ENCODE assay signal across 14 cellular contexts in genomic region chr7:158781976-158782637, GRCh38. TPM values are rescaled to one million over a fixed set of nuclear protein-coding genes. Genes with fewer than 3 reads are reported as not detected.
A peak's percentile ranks its signal among the peaks of the same experiment; 100 is the strongest.
DNase-seq lines count a peak whose midpoint lies in the region; ATAC-seq, FAIRE-seq and TF ChIP-seq lines count a peak whose summit lies in the region.
"Had no signal": no experiment of that assay in that cellular context is flagged by ENCODE, and none has a peak within 500 bp of the region (broad histone marks: within the 10 kb centered on the region; RNA-seq: fewer than 3 reads in every experiment).

No MANE protein-coding gene starts in this region.

- H3K4me1 ChIP-seq in right cardiac atrium (ENCODE audit: control insufficient read depth, insufficient read depth, low read length) (peaks cover 17% of the 10 kb centered on the region), keratinocyte (ENCODE audit: control insufficient read depth, extremely low read depth, insufficient read depth, low read length) (peaks cover 16% of the 10 kb centered on the region), skeletal muscle tissue (ENCODE audit: control insufficient read depth in 3 of 3, insufficient read depth in 3 of 3, low read length in 3 of 3) (peaks cover 26 to 37% (median 33%) of the 10 kb centered on the region in 3 donors)

- no peaks in the 10 kb centered on the region for H3K9me3 Mint-ChIP-seq in activated T-cell treated with anti-CD3 and anti-CD28 coated beads, Interleukin-2, amount 50 U/mL, for 72 hours

- DNase-seq in right cardiac atrium (no peak), left cardiac atrium (no peak), keratinocyte (ENCODE audit: low read depth, low spot score) (no peak), SK-N-DZ (ENCODE audit: low spot score) (no peak)
- no peak for DNase-seq in stimulated activated naive CD8-positive, alpha-beta T cell treated with anti-CD3 and anti-CD28 coated beads, Interleukin-15, Interleukin-2, amounts not matched to agents 100 U/mL and 50 U/mL, for 24 hours
- no peak for DNase-seq in activated T-cell treated with anti-CD3 and anti-CD28 coated beads, Interleukin-2, amount 50 U/mL, for 72 hours
- DNase-seq: NCI-H2081 treated with DMSO at 0.1 percent for 48 hours, NCI-H2227 treated with DMSO at 0.1 percent for 48 hours, NCI-H526 had no signal

- H3K27ac Mint-ChIP-seq in activated T-cell treated with anti-CD3 and anti-CD28 coated beads, Interleukin-2, amount 50 U/mL, for 72 hours = no peak overlapping the region

- intact Hi-C loops in right cardiac atrium (cut with DNase I) (loop anchor here in 2 of 4 donors (5.0 kb wide), 1 partner anchor 45 kb away; the partner anchor contains the start of gene ESYT2 (in 2 of the 2)), left cardiac atrium (cut with DNase I) (loop anchor here (5.0 kb wide), 1 partner anchor 45 kb away; the partner anchor contains the start of gene ESYT2 (in 2 of the 2))

- H3K9me1 ChIP-seq in keratinocyte (ENCODE audit: control insufficient read depth, extremely low read depth, insufficient read depth, low read length) = no peaks in the 10 kb centered on the region

- no peak overlapping the region for H3K4me2 ChIP-seq in keratinocyte (ENCODE audit: control insufficient read depth, extremely low read depth, insufficient read depth, low read depth, low read length)
- H3K4me2 ChIP-seq: A549 had no signal

- FAIRE-seq in keratinocyte (lab: Jason Lieb, UNC) = peak; percentile 29
- FAIRE-seq: A549, GM18507 had no signal

- H3K27ac ChIP-seq in right cardiac atrium (ENCODE audit: low read length) = peak overlapping the region; percentile 75
- H3K27ac ChIP-seq in keratinocyte (ENCODE audit: control insufficient read depth, insufficient read depth, low read length) = no peak overlapping the region
- H3K27ac ChIP-seq in skeletal muscle tissue (ENCODE audit: low read depth, low read length) = peak overlapping the region; percentile 78

- TF ChIP-seq CTCF in keratinocyte (optimal IDR thresholded peaks at IDR 0.05 in 1 of 3, IDR thresholded peaks at IDR 0.05 in 1 of 3, conservative IDR thresholded peaks at IDR 0.05 in 1 of 3; ENCODE audit: extremely low read depth in 1 of 3, insufficient read depth in 2 of 3, low read length in 3 of 3) = no peak

- H4K20me1 ChIP-seq in keratinocyte (ENCODE audit: control insufficient read depth, extremely low read depth, insufficient read depth, low read length) = no peaks in the 10 kb centered on the region

- ATAC-seq in right cardiac atrium = no peak
- ATAC-seq in left cardiac atrium = no peak
- no peak for ATAC-seq in stimulated activated naive CD8-positive, alpha-beta T cell treated with anti-CD3 and anti-CD28 coated beads, Interleukin-15, Interleukin-2, amounts not matched to agents 100 U/mL and 50 U/mL, for 24 hours
- ATAC-seq in HG03025 (IDR thresholded peaks at IDR 0.05; ENCODE audit: low FRiP score, unreplicated experiment) = no peak
- no peak for ATAC-seq in activated T-cell treated with anti-CD3 and anti-CD28 coated beads, Interleukin-2, amount 50 U/mL, for 72 hours (replicated peaks in 1 of 2)

- H3K9ac ChIP-seq in keratinocyte (ENCODE audit: control insufficient read depth, extremely low read depth, insufficient read depth, low read length) (no peak overlapping the region), skeletal muscle tissue (ENCODE audit: low read depth in 1 of 3, low read length in 3 of 3) (peak overlapping the region in 1 of 3 donors; percentile 34)

- no peak overlapping the region for H2AFZ ChIP-seq in keratinocyte (ENCODE audit: control insufficient read depth, low read length)

- peaks cover 2 to 4% of the 10 kb centered on the region in 2 donors for H3K36me3 Mint-ChIP-seq in activated T-cell treated with anti-CD3 and anti-CD28 coated beads, Interleukin-2, amount 50 U/mL, for 72 hours (ENCODE audit: insufficient read depth in 2 of 2)

- H3K4me3 Mint-ChIP-seq in activated T-cell treated with anti-CD3 and anti-CD28 coated beads, Interleukin-2, amount 50 U/mL, for 72 hours = no peak overlapping the region

- dilution Hi-C loops in keratinocyte (cut with MboI; ENCODE audit: extremely low pct_ligation_motif_present, low sequenced_read_pairs) = no loop called here

- peaks cover 2% of the 10 kb centered on the region for H3K79me2 ChIP-seq in keratinocyte (ENCODE audit: control insufficient read depth, insufficient read depth, low read length)

- no peak overlapping the region for H3K4me3 ChIP-seq in right cardiac atrium (ENCODE audit: low read length)
- H3K4me3 ChIP-seq in keratinocyte (ENCODE audit: control insufficient read depth in 2 of 3, extremely low read depth in 1 of 3, insufficient read depth in 2 of 3, low read depth in 1 of 3, low read length in 3 of 3) = no peak overlapping the region
- no peak overlapping the region for H3K4me3 ChIP-seq in skeletal muscle tissue (ENCODE audit: low read length in 3 of 3)
- H3K4me3 ChIP-seq: A549, HAP-1 had no signal

- H3K27me3 ChIP-seq in right cardiac atrium (ENCODE audit: control insufficient read depth, insufficient read depth) (no peaks in the 10 kb centered on the region), keratinocyte (ENCODE audit: control insufficient read depth, extremely low read depth, insufficient read depth, low read length) (no peaks in the 10 kb centered on the region), skeletal muscle tissue (ENCODE audit: control insufficient read depth in 3 of 3, insufficient read depth in 3 of 3, low read length in 3 of 3) (no peaks in the 10 kb centered on the region)

- 92% methylated on average over 17 of the region's 17 CpGs for WGBS in right cardiac atrium

- H3K36me3 ChIP-seq in keratinocyte (ENCODE audit: control insufficient read depth in 2 of 2, extremely low read depth in 1 of 2, insufficient read depth in 2 of 2, low read length in 2 of 2) (peaks cover 21 to 38% of the 10 kb centered on the region in 2 experiments), skeletal muscle tissue (ENCODE audit: control insufficient read depth in 3 of 3, insufficient read depth in 3 of 3, low read length in 3 of 3) (peaks cover 13 to 34% (median 29%) of the 10 kb centered on the region in 3 donors)

- H3K9me3 ChIP-seq in right cardiac atrium (ENCODE audit: control insufficient read depth, low read length) (no peaks in the 10 kb centered on the region), keratinocyte (ENCODE audit: control insufficient read depth, low read depth, low read length) (no peaks in the 10 kb centered on the region), skeletal muscle tissue (ENCODE audit: control insufficient read depth in 3 of 3, low read length in 3 of 3) (no peaks in the 10 kb centered on the region)
- H3K9me3 ChIP-seq: A549, HAP-1 had no signal

- H3K4me1 Mint-ChIP-seq in activated T-cell treated with anti-CD3 and anti-CD28 coated beads, Interleukin-2, amount 50 U/mL, for 72 hours (ENCODE audit: low read depth) = peaks cover 25% of the 10 kb centered on the region

- no peaks in the 10 kb centered on the region for H3K27me3 Mint-ChIP-seq in activated T-cell treated with anti-CD3 and anti-CD28 coated beads, Interleukin-2, amount 50 U/mL, for 72 hours (ENCODE audit: low read depth)

RNA-seq across cellular contexts. Expression of gene ESYT2, which starts 47.2 kb away (rescaled TPM):
- 10 to 100 TPM; 48.2 to 84.7 (median 54.6) TPM for total RNA-seq in right cardiac atrium
- 29.0 TPM for polyA plus RNA-seq in right cardiac atrium
- 10 to 100 TPM; 46.5 to 79.3 TPM for total RNA-seq in left cardiac atrium
- polyA plus RNA-seq in keratinocyte = 37.5 to 45.9 TPM (median 43.3 TPM) in 3 replicates
- 25.0 TPM for polyA plus RNA-seq in keratinocyte (2011; ENCODE audit: low read depth)
- 20.4 and 30.4 TPM in 2 replicates for polyA plus RNA-seq in keratinocyte (2011; cell fraction: cytosol; rRNA removed)
- polyA plus RNA-seq in keratinocyte (2011; cell fraction: nucleus; rRNA removed) = 48.0 and 55.0 TPM in 2 replicates
- 28.8 and 38.8 TPM in 2 replicates for polyA plus RNA-seq in keratinocyte (2012; ENCODE audit: low replicate concordance)
- 40.8 to 60.4 TPM (median 48.7 TPM) in 3 replicates for polyA minus RNA-seq in keratinocyte
- polyA minus RNA-seq in keratinocyte (2011; cell fraction: cytosol; rRNA and poly(A)+ RNA removed) = 53.3 TPM
- 70.4 and 102 TPM in 2 replicates for polyA minus RNA-seq in keratinocyte (2011; cell fraction: nucleus; rRNA and poly(A)+ RNA removed)
- 38.1 TPM for total RNA-seq in skeletal muscle tissue
- 33.9 and 42.8 TPM in 2 replicates for polyA plus RNA-seq in SK-N-DZ (2014; cell fraction: cytosol; rRNA removed)
- 19.8 and 21.4 TPM in 2 replicates for polyA plus RNA-seq in SK-N-DZ (2014; cell fraction: nucleus; rRNA removed)
- 10 to 100 TPM; 68.6 to 68.8 TPM for total RNA-seq in activated T-cell treated with anti-CD3 and anti-CD28 coated beads, Interleukin-2, amount 50 U/mL, for 72 hours
